Comparison of ENCODE assay signal across 8 cellular contexts in genomic region chr3:194135516-194135805, GRCh38. TPM values are rescaled to one million over a fixed set of nuclear protein-coding genes. Genes with fewer than 3 reads are reported as not detected.
DNase-seq lines count a peak whose midpoint lies in the region; ATAC-seq and TF ChIP-seq lines count a peak whose summit lies in the region.

No MANE protein-coding gene starts in this region.

- WGBS in stomach, 5 donors = 1 to 6% (median 1%) methylated on average over 4 of the region's 4 CpGs

- peaks cover 0 to 24% (median 0%) of the 10 kb centered on the region in 3 donors for H3K27me3 ChIP-seq in stomach

- peak; percentile 59 for DNase-seq in NCI-H82 (lab: John Stamatoyannopoulos, UW)
- DNase-seq in NCI-H82 treated with DMSO at 0.1 percent for 48 hours (lab: John Stamatoyannopoulos, UW; ENCODE audit: unreplicated experiment) = no peak
- no peak for DNase-seq in stomach
- no peak for DNase-seq in iPS-NIHi7 (ENCODE audit: extremely low spot score)
- DNase-seq in NCI-H2227 (lab: John Stamatoyannopoulos, UW; ENCODE audit: unreplicated experiment) = no peak

- no peak for TF ChIP-seq EP300 in stomach (IDR thresholded peaks at IDR 0.05)

- TF ChIP-seq CTCF in WI38 (IDR thresholded peaks at IDR 0.05; ENCODE audit: low read depth, low read length) (no peak), stomach (IDR thresholded peaks at IDR 0.05) (no peak)

- peaks cover 41 to 83% (median 78%) of the 10 kb centered on the region in 4 donors for H3K4me1 ChIP-seq in stomach

- ATAC-seq in HG03342 (IDR thresholded peaks at IDR 0.05; ENCODE audit: unreplicated experiment) = no peak

- H3K9me3 ChIP-seq in iPS-18c (ENCODE audit: control insufficient read depth, insufficient read depth, low read length) (no peaks in the 10 kb centered on the region), stomach (no peaks in the 10 kb centered on the region)

- peak overlapping the region; percentile 98 to 99 (median 98) for H3K27ac ChIP-seq in stomach

- peak overlapping the region; percentile 61 for H3K4me3 ChIP-seq in WI38 (ENCODE audit: low read depth, low read length)
- H3K4me3 ChIP-seq in iPS-18c (ENCODE audit: insufficient read depth, low read depth, low read length) = peak overlapping the region; percentile 52
- peak overlapping the region; percentile 62 to 69 (median 66) for H3K4me3 ChIP-seq in stomach

- intact Hi-C loops in stomach (cut with DNase I; ENCODE audit: low total_unique reads) = loop anchor here (5.0 kb wide), 1 partner anchor 348 kb away; no protein-coding TSS in a partner anchor

- TF ChIP-seq POLR2A in stomach (IDR thresholded peaks at IDR 0.05) = no peak

- no peaks in the 10 kb centered on the region for H3K36me3 ChIP-seq in stomach

RNA-seq across cellular contexts. Expression of gene HES1, which starts 0.5 kb away (rescaled TPM):
- 100 to 1,000 TPM in 1 of 5 donors, 10 to 100 TPM in 3, 1 to 10 TPM in 1; 4.7 to 101 (median 43.1) TPM for total RNA-seq in stomach
- polyA plus RNA-seq in stomach = 10 to 100 TPM; 20.5 to 54.5 (median 41.3) TPM
